Comparison of ENCODE assay signal across 2 cellular contexts in genomic region chr10:91090761-91091529, GRCh38.
TF ChIP-seq lines count a peak whose summit lies in the region.

No MANE protein-coding gene starts in this region.

TF ChIP-seq in liver, 16 proteins besides CTCF, POLR2A, EP300 and RAD21 (continued from another document):
- TF ChIP-seq YY1 (IDR thresholded peaks at IDR 0.05), result no peak
- TF ChIP-seq HNF4G (IDR thresholded peaks at IDR 0.05), result no peak
- no peak for TF ChIP-seq GABPA (IDR thresholded peaks at IDR 0.05 in 1 of 2, conservative IDR thresholded peaks at IDR 0.05 in 1 of 2)
- no peak for TF ChIP-seq ZBTB33 (IDR thresholded peaks at IDR 0.05)
- TF ChIP-seq RXRA (IDR thresholded peaks at IDR 0.05), result no peak
- TF ChIP-seq HNF4A (conservative IDR thresholded peaks at IDR 0.05), result no peak
- TF ChIP-seq, protein P1, sequence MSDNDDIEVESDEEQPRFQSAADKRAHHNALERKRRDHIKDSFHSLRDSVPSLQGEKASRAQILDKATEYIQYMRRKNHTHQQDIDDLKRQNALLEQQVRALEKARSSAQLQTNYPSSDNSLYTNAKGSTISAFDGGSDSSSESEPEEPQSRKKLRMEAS (IDR thresholded peaks at IDR 0.05), result no peak
- TF ChIP-seq, protein P2, sequence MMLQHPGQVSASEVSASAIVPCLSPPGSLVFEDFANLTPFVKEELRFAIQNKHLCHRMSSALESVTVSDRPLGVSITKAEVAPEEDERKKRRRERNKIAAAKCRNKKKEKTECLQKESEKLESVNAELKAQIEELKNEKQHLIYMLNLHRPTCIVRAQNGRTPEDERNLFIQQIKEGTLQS (IDR thresholded peaks at IDR 0.05), result no peak
- TF ChIP-seq SP1 (IDR thresholded peaks at IDR 0.05), result no peak
TF ChIP-seq in liver: peak in this region for 0.

TF ChIP-seq in WTC11, 78 proteins besides CTCF, POLR2A, EP300 and RAD21 (continued from another document):
- TF ChIP-seq ZNF532 (CRISPR knock-in tag; IDR thresholded peaks at IDR 0.05; ENCODE audit: borderline replicate concordance) (no peak), ZNF138 (CRISPR knock-in tag; conservative IDR thresholded peaks at IDR 0.05) (no peak), FOXJ3 (CRISPR knock-in tag; IDR thresholded peaks at IDR 0.05; ENCODE audit: borderline replicate concordance) (no peak), ZNF396 (CRISPR knock-in tag; IDR thresholded peaks at IDR 0.05; ENCODE audit: borderline replicate concordance) (no peak), SOX15 (CRISPR knock-in tag; IDR thresholded peaks at IDR 0.05) (no peak), ATF6 (CRISPR knock-in tag; IDR thresholded peaks at IDR 0.05) (no peak), MLX (CRISPR knock-in tag; IDR thresholded peaks at IDR 0.05) (no peak), NFYB (CRISPR knock-in tag; conservative IDR thresholded peaks at IDR 0.05; ENCODE audit: low read depth) (no peak), JAZF1 (CRISPR knock-in tag; IDR thresholded peaks at IDR 0.05) (no peak), OVOL2 (CRISPR knock-in tag; IDR thresholded peaks at IDR 0.05; ENCODE audit: borderline replicate concordance) (no peak), ZNF425 (CRISPR knock-in tag; conservative IDR thresholded peaks at IDR 0.05) (no peak), NFATC4 (CRISPR knock-in tag; IDR thresholded peaks at IDR 0.05) (no peak)
- TF ChIP-seq, protein P1 (CRISPR knock-in tag; IDR thresholded peaks at IDR 0.05), result no peak
